In the genomic region with DNA sequence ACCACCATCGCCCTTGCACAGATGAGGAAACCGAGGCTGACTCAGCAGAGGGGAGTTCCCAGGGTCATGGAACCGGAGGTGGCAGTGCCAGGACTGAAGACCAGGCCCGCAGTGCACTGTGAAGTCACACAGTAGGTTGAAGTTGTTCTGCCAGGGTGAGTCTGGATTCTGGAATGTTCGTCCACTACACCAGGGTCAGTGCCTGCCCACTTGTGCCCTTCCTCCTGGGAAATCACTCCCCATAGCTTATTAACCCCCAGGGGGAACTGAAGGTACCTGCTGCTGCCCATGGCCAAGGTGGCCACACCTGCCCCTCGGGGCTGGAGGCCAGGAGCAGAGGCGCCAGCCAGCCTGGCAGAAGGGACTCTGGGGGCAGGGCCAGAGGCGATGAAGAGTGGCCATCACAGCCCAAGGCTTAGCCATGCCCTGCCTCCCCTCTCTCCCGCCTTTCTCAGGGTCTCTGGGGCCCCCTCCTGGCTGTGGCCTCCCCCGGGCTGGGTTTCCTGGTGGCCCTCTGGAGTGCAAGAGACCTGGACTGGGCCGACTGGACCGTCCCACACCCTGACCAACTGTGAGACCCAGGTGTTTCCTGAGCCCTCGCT, we compare ENCODE assay signal across 1 cellular context.
TF ChIP-seq lines count a peak whose summit lies in the region.

No MANE protein-coding gene starts in this region.

TF ChIP-seq in WTC11, 78 proteins besides CTCF, POLR2A, EP300 and RAD21 (continued from another document):
- TF ChIP-seq, protein P1, sequence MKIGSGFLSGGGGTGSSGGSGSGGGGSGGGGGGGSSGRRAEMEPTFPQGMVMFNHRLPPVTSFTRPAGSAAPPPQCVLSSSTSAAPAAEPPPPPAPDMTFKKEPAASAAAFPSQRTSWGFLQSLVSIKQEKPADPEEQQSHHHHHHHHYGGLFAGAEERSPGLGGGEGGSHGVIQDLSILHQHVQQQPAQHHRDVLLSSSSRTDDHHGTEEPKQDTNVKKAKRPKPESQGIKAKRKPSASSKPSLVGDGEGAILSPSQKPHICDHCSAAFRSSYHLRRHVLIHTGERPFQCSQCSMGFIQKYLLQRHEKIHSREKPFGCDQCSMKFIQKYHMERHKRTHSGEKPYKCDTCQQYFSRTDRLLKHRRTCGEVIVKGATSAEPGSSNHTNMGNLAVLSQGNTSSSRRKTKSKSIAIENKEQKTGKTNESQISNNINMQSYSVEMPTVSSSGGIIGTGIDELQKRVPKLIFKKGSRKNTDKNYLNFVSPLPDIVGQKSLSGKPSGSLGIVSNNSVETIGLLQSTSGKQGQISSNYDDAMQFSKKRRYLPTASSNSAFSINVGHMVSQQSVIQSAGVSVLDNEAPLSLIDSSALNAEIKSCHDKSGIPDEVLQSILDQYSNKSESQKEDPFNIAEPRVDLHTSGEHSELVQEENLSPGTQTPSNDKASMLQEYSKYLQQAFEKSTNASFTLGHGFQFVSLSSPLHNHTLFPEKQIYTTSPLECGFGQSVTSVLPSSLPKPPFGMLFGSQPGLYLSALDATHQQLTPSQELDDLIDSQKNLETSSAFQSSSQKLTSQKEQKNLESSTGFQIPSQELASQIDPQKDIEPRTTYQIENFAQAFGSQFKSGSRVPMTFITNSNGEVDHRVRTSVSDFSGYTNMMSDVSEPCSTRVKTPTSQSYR (CRISPR knock-in tag; IDR thresholded peaks at IDR 0.05) = no peak
- TF ChIP-seq, protein P2, sequence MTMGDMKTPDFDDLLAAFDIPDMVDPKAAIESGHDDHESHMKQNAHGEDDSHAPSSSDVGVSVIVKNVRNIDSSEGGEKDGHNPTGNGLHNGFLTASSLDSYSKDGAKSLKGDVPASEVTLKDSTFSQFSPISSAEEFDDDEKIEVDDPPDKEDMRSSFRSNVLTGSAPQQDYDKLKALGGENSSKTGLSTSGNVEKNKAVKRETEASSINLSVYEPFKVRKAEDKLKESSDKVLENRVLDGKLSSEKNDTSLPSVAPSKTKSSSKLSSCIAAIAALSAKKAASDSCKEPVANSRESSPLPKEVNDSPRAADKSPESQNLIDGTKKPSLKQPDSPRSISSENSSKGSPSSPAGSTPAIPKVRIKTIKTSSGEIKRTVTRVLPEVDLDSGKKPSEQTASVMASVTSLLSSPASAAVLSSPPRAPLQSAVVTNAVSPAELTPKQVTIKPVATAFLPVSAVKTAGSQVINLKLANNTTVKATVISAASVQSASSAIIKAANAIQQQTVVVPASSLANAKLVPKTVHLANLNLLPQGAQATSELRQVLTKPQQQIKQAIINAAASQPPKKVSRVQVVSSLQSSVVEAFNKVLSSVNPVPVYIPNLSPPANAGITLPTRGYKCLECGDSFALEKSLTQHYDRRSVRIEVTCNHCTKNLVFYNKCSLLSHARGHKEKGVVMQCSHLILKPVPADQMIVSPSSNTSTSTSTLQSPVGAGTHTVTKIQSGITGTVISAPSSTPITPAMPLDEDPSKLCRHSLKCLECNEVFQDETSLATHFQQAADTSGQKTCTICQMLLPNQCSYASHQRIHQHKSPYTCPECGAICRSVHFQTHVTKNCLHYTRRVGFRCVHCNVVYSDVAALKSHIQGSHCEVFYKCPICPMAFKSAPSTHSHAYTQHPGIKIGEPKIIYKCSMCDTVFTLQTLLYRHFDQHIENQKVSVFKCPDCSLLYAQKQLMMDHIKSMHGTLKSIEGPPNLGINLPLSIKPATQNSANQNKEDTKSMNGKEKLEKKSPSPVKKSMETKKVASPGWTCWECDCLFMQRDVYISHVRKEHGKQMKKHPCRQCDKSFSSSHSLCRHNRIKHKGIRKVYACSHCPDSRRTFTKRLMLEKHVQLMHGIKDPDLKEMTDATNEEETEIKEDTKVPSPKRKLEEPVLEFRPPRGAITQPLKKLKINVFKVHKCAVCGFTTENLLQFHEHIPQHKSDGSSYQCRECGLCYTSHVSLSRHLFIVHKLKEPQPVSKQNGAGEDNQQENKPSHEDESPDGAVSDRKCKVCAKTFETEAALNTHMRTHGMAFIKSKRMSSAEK (CRISPR knock-in tag; IDR thresholded peaks at IDR 0.05; ENCODE audit: borderline replicate concordance) = no peak
- TF ChIP-seq FOXK1 (CRISPR knock-in tag; IDR thresholded peaks at IDR 0.05) (no peak), EMX1 (CRISPR knock-in tag; IDR thresholded peaks at IDR 0.05) (no peak), TEAD1 (CRISPR knock-in tag; IDR thresholded peaks at IDR 0.05) (no peak), ETV6 (CRISPR knock-in tag; IDR thresholded peaks at IDR 0.05) (no peak), JUN (CRISPR knock-in tag; IDR thresholded peaks at IDR 0.05) (no peak), JAZF1 (CRISPR knock-in tag; IDR thresholded peaks at IDR 0.05) (no peak), SMAD4 (CRISPR knock-in tag; IDR thresholded peaks at IDR 0.05) (no peak), HMGA2 (CRISPR knock-in tag; IDR thresholded peaks at IDR 0.05) (no peak)
- TF ChIP-seq, protein P3, sequence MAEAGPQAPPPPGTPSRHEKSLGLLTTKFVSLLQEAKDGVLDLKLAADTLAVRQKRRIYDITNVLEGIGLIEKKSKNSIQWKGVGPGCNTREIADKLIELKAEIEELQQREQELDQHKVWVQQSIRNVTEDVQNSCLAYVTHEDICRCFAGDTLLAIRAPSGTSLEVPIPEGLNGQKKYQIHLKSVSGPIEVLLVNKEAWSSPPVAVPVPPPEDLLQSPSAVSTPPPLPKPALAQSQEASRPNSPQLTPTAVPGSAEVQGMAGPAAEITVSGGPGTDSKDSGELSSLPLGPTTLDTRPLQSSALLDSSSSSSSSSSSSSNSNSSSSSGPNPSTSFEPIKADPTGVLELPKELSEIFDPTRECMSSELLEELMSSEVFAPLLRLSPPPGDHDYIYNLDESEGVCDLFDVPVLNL (CRISPR knock-in tag; IDR thresholded peaks at IDR 0.05; ENCODE audit: borderline replicate concordance, low read depth) = no peak
- TF ChIP-seq, protein P4, sequence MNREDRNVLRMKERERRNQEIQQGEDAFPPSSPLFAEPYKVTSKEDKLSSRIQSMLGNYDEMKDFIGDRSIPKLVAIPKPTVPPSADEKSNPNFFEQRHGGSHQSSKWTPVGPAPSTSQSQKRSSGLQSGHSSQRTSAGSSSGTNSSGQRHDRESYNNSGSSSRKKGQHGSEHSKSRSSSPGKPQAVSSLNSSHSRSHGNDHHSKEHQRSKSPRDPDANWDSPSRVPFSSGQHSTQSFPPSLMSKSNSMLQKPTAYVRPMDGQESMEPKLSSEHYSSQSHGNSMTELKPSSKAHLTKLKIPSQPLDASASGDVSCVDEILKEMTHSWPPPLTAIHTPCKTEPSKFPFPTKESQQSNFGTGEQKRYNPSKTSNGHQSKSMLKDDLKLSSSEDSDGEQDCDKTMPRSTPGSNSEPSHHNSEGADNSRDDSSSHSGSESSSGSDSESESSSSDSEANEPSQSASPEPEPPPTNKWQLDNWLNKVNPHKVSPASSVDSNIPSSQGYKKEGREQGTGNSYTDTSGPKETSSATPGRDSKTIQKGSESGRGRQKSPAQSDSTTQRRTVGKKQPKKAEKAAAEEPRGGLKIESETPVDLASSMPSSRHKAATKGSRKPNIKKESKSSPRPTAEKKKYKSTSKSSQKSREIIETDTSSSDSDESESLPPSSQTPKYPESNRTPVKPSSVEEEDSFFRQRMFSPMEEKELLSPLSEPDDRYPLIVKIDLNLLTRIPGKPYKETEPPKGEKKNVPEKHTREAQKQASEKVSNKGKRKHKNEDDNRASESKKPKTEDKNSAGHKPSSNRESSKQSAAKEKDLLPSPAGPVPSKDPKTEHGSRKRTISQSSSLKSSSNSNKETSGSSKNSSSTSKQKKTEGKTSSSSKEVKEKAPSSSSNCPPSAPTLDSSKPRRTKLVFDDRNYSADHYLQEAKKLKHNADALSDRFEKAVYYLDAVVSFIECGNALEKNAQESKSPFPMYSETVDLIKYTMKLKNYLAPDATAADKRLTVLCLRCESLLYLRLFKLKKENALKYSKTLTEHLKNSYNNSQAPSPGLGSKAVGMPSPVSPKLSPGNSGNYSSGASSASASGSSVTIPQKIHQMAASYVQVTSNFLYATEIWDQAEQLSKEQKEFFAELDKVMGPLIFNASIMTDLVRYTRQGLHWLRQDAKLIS (CRISPR knock-in tag; IDR thresholded peaks at IDR 0.05; ENCODE audit: borderline replicate concordance) = no peak
- TF ChIP-seq, protein P5, sequence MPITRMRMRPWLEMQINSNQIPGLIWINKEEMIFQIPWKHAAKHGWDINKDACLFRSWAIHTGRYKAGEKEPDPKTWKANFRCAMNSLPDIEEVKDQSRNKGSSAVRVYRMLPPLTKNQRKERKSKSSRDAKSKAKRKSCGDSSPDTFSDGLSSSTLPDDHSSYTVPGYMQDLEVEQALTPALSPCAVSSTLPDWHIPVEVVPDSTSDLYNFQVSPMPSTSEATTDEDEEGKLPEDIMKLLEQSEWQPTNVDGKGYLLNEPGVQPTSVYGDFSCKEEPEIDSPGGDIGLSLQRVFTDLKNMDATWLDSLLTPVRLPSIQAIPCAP (CRISPR knock-in tag; IDR thresholded peaks at IDR 0.05) = no peak
- TF ChIP-seq, protein P6, sequence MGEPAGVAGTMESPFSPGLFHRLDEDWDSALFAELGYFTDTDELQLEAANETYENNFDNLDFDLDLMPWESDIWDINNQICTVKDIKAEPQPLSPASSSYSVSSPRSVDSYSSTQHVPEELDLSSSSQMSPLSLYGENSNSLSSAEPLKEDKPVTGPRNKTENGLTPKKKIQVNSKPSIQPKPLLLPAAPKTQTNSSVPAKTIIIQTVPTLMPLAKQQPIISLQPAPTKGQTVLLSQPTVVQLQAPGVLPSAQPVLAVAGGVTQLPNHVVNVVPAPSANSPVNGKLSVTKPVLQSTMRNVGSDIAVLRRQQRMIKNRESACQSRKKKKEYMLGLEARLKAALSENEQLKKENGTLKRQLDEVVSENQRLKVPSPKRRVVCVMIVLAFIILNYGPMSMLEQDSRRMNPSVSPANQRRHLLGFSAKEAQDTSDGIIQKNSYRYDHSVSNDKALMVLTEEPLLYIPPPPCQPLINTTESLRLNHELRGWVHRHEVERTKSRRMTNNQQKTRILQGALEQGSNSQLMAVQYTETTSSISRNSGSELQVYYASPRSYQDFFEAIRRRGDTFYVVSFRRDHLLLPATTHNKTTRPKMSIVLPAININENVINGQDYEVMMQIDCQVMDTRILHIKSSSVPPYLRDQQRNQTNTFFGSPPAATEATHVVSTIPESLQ (CRISPR knock-in tag; IDR thresholded peaks at IDR 0.05) = no peak
